ENCODE assay signal across 28 cellular contexts in the genomic region with DNA sequence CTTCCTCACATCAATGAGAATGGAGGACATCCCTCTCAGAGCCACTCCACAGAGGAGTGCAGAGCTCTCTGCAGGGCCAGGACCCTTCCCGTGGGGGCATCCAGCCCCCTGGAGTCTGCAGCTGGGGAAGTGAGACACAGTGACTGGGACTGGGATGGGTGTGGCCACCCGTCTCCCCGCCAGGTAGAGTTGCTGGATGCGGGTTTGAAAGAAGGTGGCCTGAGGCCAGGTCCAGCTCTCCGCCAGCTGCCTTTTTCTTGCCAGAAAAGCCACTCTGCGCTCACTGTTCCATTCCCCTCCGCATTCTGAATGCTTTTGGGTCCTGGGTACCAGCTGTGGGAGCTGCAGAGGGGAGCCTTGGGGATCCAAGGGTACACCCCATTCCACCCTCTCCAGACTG.
"Had no signal": no experiment of that assay in that cellular context is flagged by ENCODE, and none has a peak within 500 bp of the region (broad histone marks: within the 10 kb centered on the region; RNA-seq: fewer than 3 reads in every experiment).

No MANE protein-coding gene starts in this region.

- H3K9me3 Mint-ChIP-seq: activated B cell treated with CpG ODN at 0.5 μM for 24 hours; activated CD4-positive, alpha-beta T cell treated with anti-CD3 and anti-CD28 coated beads, Interleukin-2, amount 10 ng/mL, durations not matched to agents 24 days and 14 days; activated naive CD4-positive, alpha-beta T cell treated with anti-CD3 and anti-CD28 coated beads for 36 hours; activated T-cell treated with anti-CD3 and anti-CD28 coated beads, Interleukin-2, amount 50 U/mL, for 4 hours; activated T-helper 17 cell treated with anti-CD3 and anti-CD28 coated beads, Interleukin-2, amount 50 U/mL, for 72 hours had no signal

- H3K27ac Mint-ChIP-seq: activated B cell treated with CpG ODN at 0.5 μM for 24 hours; activated CD4-positive, alpha-beta T cell treated with anti-CD3 and anti-CD28 coated beads, Interleukin-2, amount 10 ng/mL, durations not matched to agents 24 days and 14 days; activated CD8-positive, alpha-beta memory T cell treated with anti-CD3 and anti-CD28 coated beads, Interleukin-2, amount 10 ng/mL, durations not matched to agents 7 days and 5 days; activated naive CD4-positive, alpha-beta T cell treated with anti-CD3 and anti-CD28 coated beads for 36 hours; activated naive CD8-positive, alpha-beta T cell; activated T-helper 17 cell treated with anti-CD3 and anti-CD28 coated beads, Interleukin-2, amount 50 U/mL, for 72 hours; T-helper 17 cell had no signal

- H3K36me3 ChIP-seq: brain microvascular endothelial cell, cardiac muscle cell, MG63 had no signal

- H3K4me3 ChIP-seq: cardiac muscle cell, MG63 had no signal

- H3K27ac ChIP-seq: brain microvascular endothelial cell, cardiac muscle cell had no signal

- DNase-seq: activated B cell treated with CpG ODN at 0.5 μM for 24 hours; activated CD4-positive, alpha-beta T cell treated with anti-CD3 and anti-CD28 coated beads for 1 hour; activated CD4-positive, alpha-beta T cell treated with anti-CD3 and anti-CD28 coated beads, Interleukin-2, amount 10 ng/mL, durations not matched to agents 24 days and 14 days; activated CD4-positive, alpha-beta T cell treated with anti-CD3 and anti-CD28 coated beads, Interleukin-2, amount 50 U/mL, for 48 hours; activated CD8-positive, alpha-beta memory T cell treated with anti-CD3 and anti-CD28 coated beads, Interleukin-2, amount 10 ng/mL, durations not matched to agents 7 days and 5 days; activated gamma-delta T cell; activated naive CD4-positive, alpha-beta T cell treated with anti-CD3 and anti-CD28 coated beads for 36 hours; activated T-cell treated with anti-CD3 and anti-CD28 coated beads, Interleukin-2, amount 50 U/mL, for 4 hours; amygdala; brain microvascular endothelial cell; MG63; MV-4-11; NCI-H1092 treated with DMSO at 0.1 percent for 48 hours; NCI-H1417 treated with DMSO at 0.1 percent for 48 hours; NCI-H1694; NCI-H2029; NCI-H2107; NCI-H2171 treated with DMSO at 0.1 percent for 48 hours; NCI-H345; NCI-H510A; NCI-H526 treated with DMSO at 0.1 percent for 48 hours; SHP77 treated with DMSO at 0.1 percent for 48 hours; T-helper 17 cell; T-helper 9 cell had no signal

- H3K27me3 Mint-ChIP-seq: activated T-helper 17 cell treated with anti-CD3 and anti-CD28 coated beads, Interleukin-2, amount 50 U/mL, for 72 hours had no signal

- H3K4me3 Mint-ChIP-seq: activated B cell treated with CpG ODN at 0.5 μM for 24 hours; activated CD4-positive, alpha-beta T cell treated with anti-CD3 and anti-CD28 coated beads, Interleukin-2, amount 10 ng/mL, durations not matched to agents 24 days and 14 days; activated CD8-positive, alpha-beta memory T cell treated with anti-CD3 and anti-CD28 coated beads, Interleukin-2, amount 10 ng/mL, durations not matched to agents 7 days and 5 days; activated naive CD4-positive, alpha-beta T cell treated with anti-CD3 and anti-CD28 coated beads for 36 hours; activated naive CD8-positive, alpha-beta T cell; activated T-cell treated with anti-CD3 and anti-CD28 coated beads, Interleukin-2, amount 50 U/mL, for 4 hours; activated T-helper 17 cell treated with anti-CD3 and anti-CD28 coated beads, Interleukin-2, amount 50 U/mL, for 72 hours; T-helper 17 cell had no signal

- H3K36me3 Mint-ChIP-seq: activated CD8-positive, alpha-beta memory T cell treated with anti-CD3 and anti-CD28 coated beads, Interleukin-2, amount 10 ng/mL, durations not matched to agents 7 days and 5 days; activated naive CD8-positive, alpha-beta T cell had no signal

- ATAC-seq: activated CD8-positive, alpha-beta memory T cell treated with anti-CD3 and anti-CD28 coated beads, Interleukin-2, amount 10 ng/mL, durations not matched to agents 7 days and 5 days; activated T-cell treated with anti-CD3 and anti-CD28 coated beads, Interleukin-2, amount 50 U/mL, for 4 hours; activated T-helper 17 cell treated with anti-CD3 and anti-CD28 coated beads, Interleukin-2, amount 50 U/mL, for 72 hours; Panc1; T-helper 17 cell had no signal

- H3K4me1 Mint-ChIP-seq: activated B cell treated with CpG ODN at 0.5 μM for 24 hours; activated CD4-positive, alpha-beta T cell treated with anti-CD3 and anti-CD28 coated beads, Interleukin-2, amount 10 ng/mL, durations not matched to agents 24 days and 14 days; activated CD8-positive, alpha-beta memory T cell treated with anti-CD3 and anti-CD28 coated beads, Interleukin-2, amount 10 ng/mL, durations not matched to agents 7 days and 5 days; activated T-helper 17 cell treated with anti-CD3 and anti-CD28 coated beads, Interleukin-2, amount 50 U/mL, for 72 hours had no signal

- H3K27me3 ChIP-seq: cardiac muscle cell, MG63 had no signal

- H3K9me3 ChIP-seq: MG63 had no signal
